8 cellular contexts compared by ENCODE assay signal in genomic region chr9:85716031-85716877, GRCh38. TPM values are rescaled to one million over a fixed set of nuclear protein-coding genes. Genes with fewer than 3 reads are reported as not detected.
DNase-seq lines count a peak whose midpoint lies in the region; ATAC-seq, FAIRE-seq and TF ChIP-seq lines count a peak whose summit lies in the region.

No MANE protein-coding gene starts in this region.

- H3K9me3 ChIP-seq in K562 (replicated peaks; ENCODE audit: control insufficient read depth, insufficient read depth, low read depth, low read length), result no peaks in the 10 kb centered on the region
- H3K9me3 ChIP-seq in trophoblast cell (ENCODE audit: insufficient read depth, low read depth, low read length), result no peaks in the 10 kb centered on the region

- H3K23ac ChIP-seq in trophoblast cell (ENCODE audit: low read length), result no peak overlapping the region

- no peak overlapping the region for H4K91ac ChIP-seq in trophoblast cell (ENCODE audit: low read depth, low read length)

- H3K4ac ChIP-seq in trophoblast cell (ENCODE audit: low read depth, low read length), result no peak overlapping the region

- no peaks in the 10 kb centered on the region for H3K9me1 ChIP-seq in K562 (ENCODE audit: control insufficient read depth, insufficient read depth, low read length)

- H4K20me1 ChIP-seq in K562 (replicated peaks; ENCODE audit: control insufficient read depth, insufficient read depth, low read length), result no peaks in the 10 kb centered on the region

- TF ChIP-seq RAD21 in K562 (CRISPR knock-in tag; conservative IDR thresholded peaks at IDR 0.05 in 1 of 2, IDR thresholded peaks at IDR 0.05 in 1 of 2), result no peak

- no peak for FAIRE-seq in K562 (lab: Jason Lieb, UNC)

- no peak overlapping the region for H2AK5ac ChIP-seq in trophoblast cell (ENCODE audit: low read length)

- no TSS peak for BruUV-seq in K562 (replicated peaks; lab: Mats Ljungman, UMichigan)

- ATAC-seq in GM19467 (IDR thresholded peaks at IDR 0.05; ENCODE audit: unreplicated experiment) (peak; percentile 53), HG03457 (IDR thresholded peaks at IDR 0.05; ENCODE audit: unreplicated experiment) (peak; percentile 57), K562 (peak; percentile 66; the same call in 2 of the 3 replicates)

- H3K9ac ChIP-seq in K562 (ENCODE audit: insufficient read depth in 1 of 2, low read depth in 2 of 2, low read length in 2 of 2), result no peak overlapping the region
- H3K9ac ChIP-seq in trophoblast cell (ENCODE audit: low read length), result no peak overlapping the region

- CTCF ChIA-PET in K562 (lab: Yijun Ruan, JAX; ENCODE audit: low intra/inter-chr PET ratio), result interaction anchor here (0.7 kb wide), 1 partner anchor 18 kb away, joined by 3 read pairs; no protein-coding TSS in a partner anchor

- H3K36me3 ChIP-seq in K562 (ENCODE audit: control insufficient read depth, insufficient read depth, low read length), result no peaks in the 10 kb centered on the region
- no peaks in the 10 kb centered on the region for H3K36me3 ChIP-seq in trophoblast cell (ENCODE audit: control insufficient read depth in 1 of 2, insufficient read depth in 2 of 2, low read length in 2 of 2)

- H3K4me2 ChIP-seq in K562 (ENCODE audit: insufficient read depth, low read length), result no peak overlapping the region
- no peak overlapping the region for H3K4me2 ChIP-seq in trophoblast cell (ENCODE audit: low read length)

- no peak overlapping the region for H3K14ac ChIP-seq in trophoblast cell (ENCODE audit: low read length)

- H3K27ac ChIP-seq in K562 (ENCODE audit: extremely low read depth, low read depth, low read length) (no peak overlapping the region), trophoblast cell (ENCODE audit: low read depth, low read length) (no peak overlapping the region)

- 20% methylated on average over 5 of the region's 5 CpGs for WGBS in K562 (ENCODE audit: insufficient coverage, low coverage, missing lambda C conversion rate)
- no CpG with 5 or more reads among the region's 5 CpGs for WGBS in trophoblast cell (ENCODE audit: extremely low coverage, insufficient coverage, insufficient read length)

- H3K18ac ChIP-seq in trophoblast cell (ENCODE audit: low read length), result no peak overlapping the region

- no peak overlapping the region for H2BK5ac ChIP-seq in trophoblast cell (ENCODE audit: low read depth, low read length, poor library complexity)

- TF ChIP-seq POLR2A in K562 (conservative IDR thresholded peaks at IDR 0.05), result no peak

- H4K8ac ChIP-seq in trophoblast cell (ENCODE audit: low read depth, low read length), result no peak overlapping the region

- in situ Hi-C loops in K562 (cut with MboI), result no loop called here

- DNase-seq in ELR (ENCODE audit: low read depth) (peak; percentile 10), K562 (ENCODE audit: extremely low read depth in 1 of 4, low spot score in 3 of 4) (peak in 3 of 4 experiments; percentile 4 to 8 (median 7)), mucosa of gallbladder (ENCODE audit: low spot score) (no peak), NCI-H2227 (lab: John Stamatoyannopoulos, UW; ENCODE audit: unreplicated experiment) (no peak), NCI-H2029 (lab: John Stamatoyannopoulos, UW) (no peak), trophoblast cell (no peak)

- peak in 2 of 3 experiments; percentile 19 to 42; a peak in 3 of 6 replicates for TF ChIP-seq CTCF in K562 (IDR thresholded peaks at IDR 0.05 in 2 of 3, conservative IDR thresholded peaks at IDR 0.05 in 1 of 3; ENCODE audit: insufficient read depth in 2 of 3, low read depth in 1 of 3, low read length in 3 of 3)

- no peak overlapping the region for H2BK12ac ChIP-seq in trophoblast cell (ENCODE audit: low read length)

- TF ChIP-seq EP300 in K562 (IDR thresholded peaks at IDR 0.05; ENCODE audit: low read length), result no peak

- POLR2A ChIA-PET in K562 (lab: Yijun Ruan, JAX), result no interaction called here

- H4K12ac ChIP-seq in trophoblast cell (ENCODE audit: low read depth, low read length), result no peak overlapping the region

- H2BK120ac ChIP-seq in trophoblast cell (ENCODE audit: insufficient read depth, low read length, poor library complexity), result no peak overlapping the region

- H3K4me3 ChIP-seq in K562 (no peak overlapping the region), trophoblast cell (ENCODE audit: low read depth, low read length) (no peak overlapping the region)

- H3K27me3 ChIP-seq in K562 (ENCODE audit: control insufficient read depth in 2 of 2, insufficient read depth in 2 of 2, low read length in 2 of 2) (no peaks in the 10 kb centered on the region), trophoblast cell (ENCODE audit: insufficient read depth, low read length) (no peaks in the 10 kb centered on the region)

- H3K79me2 ChIP-seq in K562 (ENCODE audit: control insufficient read depth, insufficient read depth, low read length), result no peaks in the 10 kb centered on the region
- H3K79me2 ChIP-seq in trophoblast cell (ENCODE audit: control insufficient read depth, insufficient read depth, low read length, poor library complexity), result no peaks in the 10 kb centered on the region

- H2AFZ ChIP-seq in K562 (ENCODE audit: low read depth, low read length), result no peak overlapping the region
- H2AFZ ChIP-seq in trophoblast cell (ENCODE audit: insufficient read depth, low read length, poor library complexity), result no peak overlapping the region

- H3K4me1 ChIP-seq in K562 (replicated peaks in 1 of 2; ENCODE audit: control insufficient read depth in 2 of 2, insufficient read depth in 2 of 2, low read length in 2 of 2) (no peaks in the 10 kb centered on the region), trophoblast cell (ENCODE audit: control insufficient read depth in 1 of 2, insufficient read depth in 2 of 2, low read length in 2 of 2) (no peaks in the 10 kb centered on the region)

- intact Hi-C loops in K562 (cut with micrococcal nuclease), result no loop called here

- no peaks in the 10 kb centered on the region for H3K79me1 ChIP-seq in trophoblast cell (ENCODE audit: low read length)

TF ChIP-seq in K562, 482 proteins besides CTCF, POLR2A, EP300 and RAD21 (continues in another document):
- TF ChIP-seq ZNF707 (CRISPR knock-in tag; conservative IDR thresholded peaks at IDR 0.05) (no peak), EWSR1 (IDR thresholded peaks at IDR 0.05; ENCODE audit: borderline replicate concordance, low read depth, partially characterized antibody) (no peak), HEY1 (CRISPR knock-in tag; IDR thresholded peaks at IDR 0.05; ENCODE audit: borderline replicate concordance) (no peak), SLC30A9 (CRISPR knock-in tag; IDR thresholded peaks at IDR 0.05) (no peak), ZNF175 (CRISPR knock-in tag; IDR thresholded peaks at IDR 0.05; ENCODE audit: low read depth) (no peak), FIP1L1 (IDR thresholded peaks at IDR 0.05; ENCODE audit: low read depth, low read length, poor library complexity, severe bottlenecking) (no peak), ZFP1 (CRISPR knock-in tag; IDR thresholded peaks at IDR 0.05) (no peak), HMBOX1 (IDR thresholded peaks at IDR 0.05) (no peak), SIN3A (IDR thresholded peaks at IDR 0.05; ENCODE audit: borderline replicate concordance in 2 of 2, control insufficient read depth in 1 of 2, low read depth in 2 of 2, low read length in 2 of 2) (no peak)

RNA-seq across cellular contexts. Expression of gene AGTPBP1, which starts 25.5 kb away (rescaled TPM):
- 8.1 and 21.7 TPM in 2 replicates for total RNA-seq in K562 (2011; cell fraction: chromatin; rRNA removed; ENCODE audit: low replicate concordance)
- 2.5 and 2.9 TPM in 2 replicates for total RNA-seq in K562 (2011; cell fraction: nucleolus; rRNA removed)
- 7.2 and 7.7 TPM in 2 replicates for total RNA-seq in K562 (2011; cell fraction: nucleoplasm; rRNA removed)
- total RNA-seq in K562 (2014; rRNA removed) (3.0 and 3.9 TPM in 2 replicates), K562 (2014; rRNA removed; fragmentation: Illumina TruSeq; extraction: Trizol) (7.9 and 9.2 TPM in 2 replicates), K562 (2015; rRNA removed; fragmentation: Illumina TruSeq; extraction: Trizol) (4.8 and 5.3 TPM in 2 replicates), K562 (2021) (5.5 and 5.7 TPM in 2 replicates), mucosa of gallbladder (12.2 TPM)
- polyA plus RNA-seq in K562 (2011; rRNA removed) (3.0 and 6.3 TPM in 2 replicates), K562 (2014; fragmentation: Illumina TruSeq; extraction: Trizol) (4.6 and 5.2 TPM in 2 replicates), K562 (2014; fragmentation: Nextera tagmentation; extraction: Ambion mirVana) (1 to 10 TPM; 1.4 to 1.6 TPM), K562 (2014; rRNA removed) (3.5 and 3.6 TPM in 2 replicates)
- 0.60 and 1.5 TPM in 2 replicates for polyA plus RNA-seq in K562 (2011; cell fraction: cytosol; rRNA removed)
- 2.5 and 2.7 TPM in 2 replicates for polyA plus RNA-seq in K562 (2011; cell fraction: nucleus; rRNA removed)
- polyA plus RNA-seq in K562 (2012), result 2.4 and 3.0 TPM in 2 replicates
- 8.2 and 10.0 TPM in 2 replicates for polyA minus RNA-seq in K562 (2011; rRNA and poly(A)+ RNA removed)
- 2.5 and 3.3 TPM in 2 replicates for polyA minus RNA-seq in K562 (2011; cell fraction: cytosol; rRNA and poly(A)+ RNA removed)
- 3.5 and 5.3 TPM in 2 replicates for polyA minus RNA-seq in K562 (2011; cell fraction: nucleus; rRNA and poly(A)+ RNA removed)
- polyA plus RNA-seq in trophoblast cell (2013), result 10.8 and 11.1 TPM in 2 replicates

Comparison
In these comparisons a context has a peak if more than half of its experiments do, and no peak if none do; other contexts are left out.
1. DNase-seq: peak in ELR (single experiment) and K562 (3 of 4); none in mucosa of gallbladder (single experiment), NCI-H2227 (single experiment), NCI-H2029 (single experiment) and trophoblast cell (0 of 2).
2. Peak in every context shown above with its lines, with median percentiles within 50 percentile points of each other: ATAC-seq.